20 cellular contexts compared by ENCODE assay signal in genomic region chr15:84970832-84971231, GRCh38. TPM values are rescaled to one million over a fixed set of nuclear protein-coding genes. Genes with fewer than 3 reads are reported as not detected.
DNase-seq lines count a peak whose midpoint lies in the region; ATAC-seq and TF ChIP-seq lines count a peak whose summit lies in the region.
"Had no signal": no experiment of that assay in that cellular context is flagged by ENCODE, and none has a peak within 500 bp of the region (broad histone marks: within the 10 kb centered on the region; RNA-seq: fewer than 3 reads in every experiment).

No MANE protein-coding gene starts in this region.

- TF ChIP-seq POLR2A in heart left ventricle (IDR thresholded peaks at IDR 0.05) (no peak), adrenal gland (IDR thresholded peaks at IDR 0.05) (no peak)

- no peak overlapping the region for H2AFZ ChIP-seq in parathyroid adenoma

- whole genome bisulfite sequencing in heart left ventricle, 4 donors: 36 to 59% (median 54%) methylated on average over 3 of the region's 3 CpGs
- 60% methylated on average over 3 of the region's 3 CpGs for WGBS in right cardiac atrium
- 16 to 60% (median 41%) methylated on average over 3 of the region's 3 CpGs for WGBS in adrenal gland, 4 donors

- H3K27me3 ChIP-seq in heart left ventricle (no peaks in the 10 kb centered on the region), right cardiac atrium (ENCODE audit: control insufficient read depth, insufficient read depth) (no peaks in the 10 kb centered on the region), adrenal gland (no peaks in the 10 kb centered on the region), parathyroid adenoma (ENCODE audit: control insufficient read depth, insufficient read depth, low read length) (no peaks in the 10 kb centered on the region)
- H3K27me3 ChIP-seq: BE2C had no signal

- peak in 1 of 5 donors; percentile 40 for DNase-seq in heart left ventricle
- no peak for DNase-seq in right cardiac atrium
- peak; percentile 74 to 90 (median 87) for DNase-seq in adrenal gland
- DNase-seq in left lobe of liver (ENCODE audit: low spot score): no peak
- DNase-seq in NCI-H1092 treated with DMSO at 0.1 percent for 48 hours (lab: John Stamatoyannopoulos, UW): no peak
- no peak for DNase-seq in NCI-H2029 treated with DMSO at 0.1 percent for 48 hours (lab: John Stamatoyannopoulos, UW)
- no peak for DNase-seq in T1000 (lab: John Stamatoyannopoulos, UW)
- DNase-seq: BE2C; C1 segment of cervical spinal cord; CD4-positive, CD25-positive, alpha-beta regulatory T cell; CD8-positive, alpha-beta memory T cell; COR-L47; DMS 273 treated with DMSO at 0.1 percent for 48 hours; DMS53; DND-41; EL; H9; IMR-90 had no signal

- H3K36me3 ChIP-seq in heart left ventricle: no peaks in the 10 kb centered on the region
- no peaks in the 10 kb centered on the region for H3K36me3 ChIP-seq in adrenal gland (replicated peaks in 1 of 2)
- H3K36me3 ChIP-seq in parathyroid adenoma (ENCODE audit: control insufficient read depth, insufficient read depth, low read length): no peaks in the 10 kb centered on the region
- H3K36me3 ChIP-seq: BE2C had no signal

- H3K9me3 ChIP-seq in heart left ventricle: no peaks in the 10 kb centered on the region
- no peaks in the 10 kb centered on the region for H3K9me3 ChIP-seq in right cardiac atrium (ENCODE audit: control insufficient read depth, low read length)
- H3K9me3 ChIP-seq in adrenal gland (replicated peaks in 1 of 3): no peaks in the 10 kb centered on the region
- no peaks in the 10 kb centered on the region for H3K9me3 ChIP-seq in parathyroid adenoma (ENCODE audit: control insufficient read depth, low read length)
- H3K9me3 ChIP-seq: BE2C had no signal

- intact Hi-C loops in heart left ventricle (cut with DNase I): no loop called here
- intact Hi-C loops in right cardiac atrium (cut with DNase I): no loop called here
- intact Hi-C loops in adrenal gland (cut with DNase I): no loop called here

- peak in 3 of 4 donors; percentile 31 to 72 (median 68) for ATAC-seq in heart left ventricle
- no peak for ATAC-seq in right cardiac atrium
- ATAC-seq in left lobe of liver: peak; percentile 71
- ATAC-seq: GM12878 had no signal

- H3K4me2 ChIP-seq in parathyroid adenoma (ENCODE audit: low read length): no peak overlapping the region

- H3K9ac ChIP-seq in parathyroid adenoma: no peak overlapping the region

- H3K27ac ChIP-seq in heart left ventricle (no peak overlapping the region), right cardiac atrium (ENCODE audit: low read length) (no peak overlapping the region), adrenal gland (peak overlapping the region in 3 of 5 donors; percentile 34 to 85 (median 75)), parathyroid adenoma (peak overlapping the region; percentile 36)

- H3K79me2 ChIP-seq in parathyroid adenoma: no peaks in the 10 kb centered on the region

- no peak for TF ChIP-seq CTCF in heart left ventricle (IDR thresholded peaks at IDR 0.05)
- TF ChIP-seq CTCF in adrenal gland (IDR thresholded peaks at IDR 0.05): no peak
- TF ChIP-seq CTCF in parathyroid adenoma (IDR thresholded peaks at IDR 0.05): no peak

- H3K4me3 ChIP-seq in heart left ventricle (no peak overlapping the region), right cardiac atrium (ENCODE audit: low read length) (no peak overlapping the region), adrenal gland (no peak overlapping the region), parathyroid adenoma (ENCODE audit: low read depth, low read length) (no peak overlapping the region)
- H3K4me3 ChIP-seq: GM12878 had no signal

- peaks cover 0 to 6% (median 0%) of the 10 kb centered on the region in 12 donors for H3K4me1 ChIP-seq in heart left ventricle
- H3K4me1 ChIP-seq in right cardiac atrium (ENCODE audit: control insufficient read depth, insufficient read depth, low read length): peaks cover 2% of the 10 kb centered on the region
- H3K4me1 ChIP-seq in adrenal gland (replicated peaks in 1 of 2): peaks cover 6 to 11% of the 10 kb centered on the region in 2 donors
- peaks cover 19% of the 10 kb centered on the region for H3K4me1 ChIP-seq in parathyroid adenoma
- H3K4me1 ChIP-seq: BE2C had no signal

RNA-seq across cellular contexts. Expression of gene PDE8A, which starts 10.8 kb away (rescaled TPM):
- total RNA-seq in heart left ventricle (10 to 100 TPM in 8 of 9 donors, 1 to 10 TPM in 1; 9.4 to 21.5 (median 17.8) TPM), right cardiac atrium (10 to 100 TPM; 17.1 to 24.7 (median 19.6) TPM), adrenal gland (10 to 100 TPM; 47.3 to 92.7 (median 60.1) TPM), left lobe of liver (33.1 TPM)
- polyA plus RNA-seq in heart left ventricle (10 to 100 TPM; 11.9 to 13.6 TPM), right cardiac atrium (11.5 TPM), adrenal gland (100 to 1,000 TPM in 1 of 3 donors, 10 to 100 TPM in 2; 83.9 to 123 (median 85.5) TPM)

Comparison
In these comparisons a context has a peak if more than half of its experiments do, and no peak if none do; other contexts are left out.
1. ATAC-seq: peak in heart left ventricle (3 of 4) and left lobe of liver (single experiment); none in right cardiac atrium (0 of 2).
2. DNase-seq: peak in adrenal gland (7 of 7); none in right cardiac atrium (0 of 3), left lobe of liver (single experiment), NCI-H1092 treated with DMSO at 0.1 percent for 48 hours (single experiment), NCI-H2029 treated with DMSO at 0.1 percent for 48 hours (single experiment) and T1000 (single experiment).
3. H3K27ac ChIP-seq: peak in adrenal gland (3 of 5) and parathyroid adenoma (single experiment); none in heart left ventricle (0 of 12) and right cardiac atrium (single experiment).